1 cellular context compared by ENCODE assay signal in the genomic region with DNA sequence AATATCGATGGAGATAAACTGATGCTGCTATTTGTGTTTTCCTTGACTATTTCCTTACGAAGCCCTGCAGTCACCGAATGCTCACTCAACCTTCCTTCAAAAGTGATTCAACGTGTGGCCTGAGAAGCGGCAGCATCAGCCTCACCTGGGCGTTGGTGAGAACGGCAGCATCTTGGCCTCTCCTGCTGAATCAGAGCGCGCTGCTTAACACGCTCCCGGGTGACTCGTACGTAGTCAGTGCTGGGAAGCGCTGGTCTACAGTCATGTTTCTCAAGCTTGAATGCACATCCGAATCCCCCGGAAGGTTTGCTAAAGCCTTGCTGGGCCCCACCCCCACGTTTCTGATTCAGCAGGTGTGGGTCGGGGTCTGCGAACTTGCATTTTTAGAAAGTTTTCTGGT.
TF ChIP-seq lines count a peak whose summit lies in the region.

No MANE protein-coding gene starts in this region.

TF ChIP-seq in GM23338, 12 proteins besides CTCF, POLR2A, EP300 and RAD21:
- TF ChIP-seq, protein P1, sequence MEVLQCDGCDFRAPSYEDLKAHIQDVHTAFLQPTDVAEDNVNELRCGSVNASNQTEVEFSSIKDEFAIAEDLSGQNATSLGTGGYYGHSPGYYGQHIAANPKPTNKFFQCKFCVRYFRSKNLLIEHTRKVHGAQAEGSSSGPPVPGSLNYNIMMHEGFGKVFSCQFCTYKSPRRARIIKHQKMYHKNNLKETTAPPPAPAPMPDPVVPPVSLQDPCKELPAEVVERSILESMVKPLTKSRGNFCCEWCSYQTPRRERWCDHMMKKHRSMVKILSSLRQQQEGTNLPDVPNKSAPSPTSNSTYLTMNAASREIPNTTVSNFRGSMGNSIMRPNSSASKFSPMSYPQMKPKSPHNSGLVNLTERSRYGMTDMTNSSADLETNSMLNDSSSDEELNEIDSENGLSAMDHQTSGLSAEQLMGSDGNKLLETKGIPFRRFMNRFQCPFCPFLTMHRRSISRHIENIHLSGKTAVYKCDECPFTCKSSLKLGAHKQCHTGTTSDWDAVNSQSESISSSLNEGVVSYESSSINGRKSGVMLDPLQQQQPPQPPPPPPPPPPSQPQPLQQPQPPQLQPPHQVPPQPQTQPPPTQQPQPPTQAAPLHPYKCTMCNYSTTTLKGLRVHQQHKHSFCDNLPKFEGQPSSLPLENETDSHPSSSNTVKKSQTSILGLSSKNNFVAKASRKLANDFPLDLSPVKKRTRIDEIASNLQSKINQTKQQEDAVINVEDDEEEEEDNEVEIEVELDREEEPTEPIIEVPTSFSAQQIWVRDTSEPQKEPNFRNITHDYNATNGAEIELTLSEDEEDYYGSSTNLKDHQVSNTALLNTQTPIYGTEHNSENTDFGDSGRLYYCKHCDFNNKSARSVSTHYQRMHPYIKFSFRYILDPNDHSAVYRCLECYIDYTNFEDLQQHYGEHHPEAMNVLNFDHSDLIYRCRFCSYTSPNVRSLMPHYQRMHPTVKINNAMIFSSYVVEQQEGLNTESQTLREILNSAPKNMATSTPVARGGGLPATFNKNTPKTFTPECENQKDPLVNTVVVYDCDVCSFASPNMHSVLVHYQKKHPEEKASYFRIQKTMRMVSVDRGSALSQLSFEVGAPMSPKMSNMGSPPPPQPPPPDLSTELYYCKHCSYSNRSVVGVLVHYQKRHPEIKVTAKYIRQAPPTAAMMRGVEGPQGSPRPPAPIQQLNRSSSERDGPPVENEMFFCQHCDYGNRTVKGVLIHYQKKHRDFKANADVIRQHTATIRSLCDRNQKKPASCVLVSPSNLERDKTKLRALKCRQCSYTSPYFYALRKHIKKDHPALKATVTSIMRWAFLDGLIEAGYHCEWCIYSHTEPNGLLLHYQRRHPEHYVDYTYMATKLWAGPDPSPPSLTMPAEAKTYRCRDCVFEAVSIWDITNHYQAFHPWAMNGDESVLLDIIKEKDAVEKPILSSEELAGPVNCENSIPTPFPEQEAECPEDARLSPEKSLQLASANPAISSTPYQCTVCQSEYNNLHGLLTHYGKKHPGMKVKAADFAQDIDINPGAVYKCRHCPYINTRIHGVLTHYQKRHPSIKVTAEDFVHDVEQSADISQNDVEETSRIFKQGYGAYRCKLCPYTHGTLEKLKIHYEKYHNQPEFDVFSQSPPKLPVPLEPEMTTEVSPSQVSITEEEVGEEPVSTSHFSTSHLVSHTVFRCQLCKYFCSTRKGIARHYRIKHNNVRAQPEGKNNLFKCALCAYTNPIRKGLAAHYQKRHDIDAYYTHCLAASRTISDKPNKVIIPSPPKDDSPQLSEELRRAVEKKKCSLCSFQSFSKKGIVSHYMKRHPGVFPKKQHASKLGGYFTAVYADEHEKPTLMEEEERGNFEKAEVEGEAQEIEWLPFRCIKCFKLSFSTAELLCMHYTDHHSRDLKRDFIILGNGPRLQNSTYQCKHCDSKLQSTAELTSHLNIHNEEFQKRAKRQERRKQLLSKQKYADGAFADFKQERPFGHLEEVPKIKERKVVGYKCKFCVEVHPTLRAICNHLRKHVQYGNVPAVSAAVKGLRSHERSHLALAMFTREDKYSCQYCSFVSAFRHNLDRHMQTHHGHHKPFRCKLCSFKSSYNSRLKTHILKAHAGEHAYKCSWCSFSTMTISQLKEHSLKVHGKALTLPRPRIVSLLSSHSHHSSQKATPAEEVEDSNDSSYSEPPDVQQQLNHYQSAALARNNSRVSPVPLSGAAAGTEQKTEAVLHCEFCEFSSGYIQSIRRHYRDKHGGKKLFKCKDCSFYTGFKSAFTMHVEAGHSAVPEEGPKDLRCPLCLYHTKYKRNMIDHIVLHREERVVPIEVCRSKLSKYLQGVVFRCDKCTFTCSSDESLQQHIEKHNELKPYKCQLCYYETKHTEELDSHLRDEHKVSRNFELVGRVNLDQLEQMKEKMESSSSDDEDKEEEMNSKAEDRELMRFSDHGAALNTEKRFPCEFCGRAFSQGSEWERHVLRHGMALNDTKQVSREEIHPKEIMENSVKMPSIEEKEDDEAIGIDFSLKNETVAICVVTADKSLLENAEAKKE (CRISPR knock-in tag; IDR thresholded peaks at IDR 0.05), result no peak
- TF ChIP-seq, protein P2, sequence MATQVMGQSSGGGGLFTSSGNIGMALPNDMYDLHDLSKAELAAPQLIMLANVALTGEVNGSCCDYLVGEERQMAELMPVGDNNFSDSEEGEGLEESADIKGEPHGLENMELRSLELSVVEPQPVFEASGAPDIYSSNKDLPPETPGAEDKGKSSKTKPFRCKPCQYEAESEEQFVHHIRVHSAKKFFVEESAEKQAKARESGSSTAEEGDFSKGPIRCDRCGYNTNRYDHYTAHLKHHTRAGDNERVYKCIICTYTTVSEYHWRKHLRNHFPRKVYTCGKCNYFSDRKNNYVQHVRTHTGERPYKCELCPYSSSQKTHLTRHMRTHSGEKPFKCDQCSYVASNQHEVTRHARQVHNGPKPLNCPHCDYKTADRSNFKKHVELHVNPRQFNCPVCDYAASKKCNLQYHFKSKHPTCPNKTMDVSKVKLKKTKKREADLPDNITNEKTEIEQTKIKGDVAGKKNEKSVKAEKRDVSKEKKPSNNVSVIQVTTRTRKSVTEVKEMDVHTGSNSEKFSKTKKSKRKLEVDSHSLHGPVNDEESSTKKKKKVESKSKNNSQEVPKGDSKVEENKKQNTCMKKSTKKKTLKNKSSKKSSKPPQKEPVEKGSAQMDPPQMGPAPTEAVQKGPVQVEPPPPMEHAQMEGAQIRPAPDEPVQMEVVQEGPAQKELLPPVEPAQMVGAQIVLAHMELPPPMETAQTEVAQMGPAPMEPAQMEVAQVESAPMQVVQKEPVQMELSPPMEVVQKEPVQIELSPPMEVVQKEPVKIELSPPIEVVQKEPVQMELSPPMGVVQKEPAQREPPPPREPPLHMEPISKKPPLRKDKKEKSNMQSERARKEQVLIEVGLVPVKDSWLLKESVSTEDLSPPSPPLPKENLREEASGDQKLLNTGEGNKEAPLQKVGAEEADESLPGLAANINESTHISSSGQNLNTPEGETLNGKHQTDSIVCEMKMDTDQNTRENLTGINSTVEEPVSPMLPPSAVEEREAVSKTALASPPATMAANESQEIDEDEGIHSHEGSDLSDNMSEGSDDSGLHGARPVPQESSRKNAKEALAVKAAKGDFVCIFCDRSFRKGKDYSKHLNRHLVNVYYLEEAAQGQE (IDR thresholded peaks at IDR 0.05; ENCODE audit: unreplicated experiment), result no peak
- TF ChIP-seq NANOG (IDR thresholded peaks at IDR 0.05; ENCODE audit: borderline replicate concordance), result no peak
- TF ChIP-seq EZH2 (IDR thresholded peaks at IDR 0.05; ENCODE audit: low read depth, unreplicated experiment), result no peak
